Comparison of ENCODE assay signal across 8 cellular contexts in the genomic region with DNA sequence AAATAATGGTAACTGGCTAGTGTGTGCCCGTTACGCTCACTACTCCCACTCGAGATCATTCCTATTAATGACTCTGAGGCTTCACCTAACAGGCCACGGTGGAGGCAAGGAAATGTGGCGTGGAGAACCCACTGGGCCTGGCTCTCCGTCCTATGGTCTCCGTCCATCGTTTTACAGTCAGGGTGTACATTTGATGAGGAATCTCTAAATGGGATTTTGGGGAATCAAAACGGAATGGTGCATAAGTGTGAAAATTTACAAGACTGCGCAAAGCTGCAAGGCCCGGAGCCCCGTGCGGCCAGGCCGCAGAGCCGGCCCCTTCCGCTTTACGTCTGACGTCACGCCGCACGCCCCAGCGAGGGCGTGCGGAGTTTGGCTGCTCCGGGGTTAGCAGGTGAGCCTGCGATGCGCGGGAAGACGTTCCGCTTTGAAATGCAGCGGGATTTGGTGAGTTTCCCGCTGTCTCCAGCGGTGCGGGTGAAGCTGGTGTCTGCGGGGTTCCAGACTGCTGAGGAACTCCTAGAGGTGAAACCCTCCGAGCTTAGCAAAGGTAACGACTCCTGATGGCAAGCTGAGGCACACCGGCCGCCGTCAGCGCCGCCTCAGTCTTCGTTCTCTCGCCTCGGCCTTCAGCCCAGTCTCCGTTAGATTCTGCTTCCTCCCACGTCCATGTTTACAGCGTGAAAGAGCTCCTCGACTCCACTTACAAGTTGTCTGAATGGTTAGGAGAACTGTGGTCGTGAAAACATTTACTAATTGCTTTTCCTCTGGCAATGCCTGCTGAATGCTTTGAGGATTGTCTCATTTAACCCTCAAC. TPM values are rescaled to one million over a fixed set of nuclear protein-coding genes. Genes with fewer than 3 reads are reported as not detected.
DNase-seq lines count a peak whose midpoint lies in the region; ATAC-seq and TF ChIP-seq lines count a peak whose summit lies in the region.

A gene (plus strand): TSS at position 364 of the 817 bp plus-strand sequence. CDS start 42 bp downstream, at position 406.

- no peaks in the 10 kb centered on the region for H3F3A ChIP-seq in neural progenitor cell (ENCODE audit: low read depth)

- H3K4me1 ChIP-seq in SJSA1 (replicated peaks) (peaks cover 13% of the 10 kb centered on the region), foreskin keratinocyte (peaks cover 10% of the 10 kb centered on the region), neural progenitor cell (peaks cover 14% of the 10 kb centered on the region), stomach smooth muscle (ENCODE audit: control insufficient read depth, insufficient read depth, low read length) (peaks cover 4% of the 10 kb centered on the region)

- H3K27me3 ChIP-seq in H7 (ENCODE audit: control insufficient read depth, insufficient read depth, low read length) = no peaks in the 10 kb centered on the region
- no peaks in the 10 kb centered on the region for H3K27me3 ChIP-seq in MG63
- no peaks in the 10 kb centered on the region for H3K27me3 ChIP-seq in SJSA1 (replicated peaks)
- H3K27me3 ChIP-seq in foreskin keratinocyte = no peaks in the 10 kb centered on the region
- no peaks in the 10 kb centered on the region for H3K27me3 ChIP-seq in neural progenitor cell
- no peaks in the 10 kb centered on the region for H3K27me3 ChIP-seq in stomach smooth muscle (ENCODE audit: control insufficient read depth in 1 of 2, insufficient read depth in 2 of 2, low read length in 2 of 2)

- no peaks in the 10 kb centered on the region for H4K20me1 ChIP-seq in neural progenitor cell (ENCODE audit: low read depth)

- peak within 1 kb of the TSS; percentile 82 for H2AFZ ChIP-seq in neural progenitor cell (replicated peaks)

- H3K27ac Mint-ChIP-seq in neural progenitor cell = peak within 1 kb of the TSS; percentile 91

- H3K4me3 ChIP-seq in H7 (ENCODE audit: insufficient read depth, low read depth, low read length) (peak within 1 kb of the TSS; percentile 47), MG63 (peak within 1 kb of the TSS; percentile 60), SJSA1 (peak within 1 kb of the TSS; percentile 57), neural progenitor cell (peak within 1 kb of the TSS; percentile 35), stomach smooth muscle (ENCODE audit: low read length in 2 of 2) (peak within 1 kb of the TSS; percentile 71 to 92)

- no peaks in the 10 kb centered on the region for H3K36me3 Mint-ChIP-seq in neural progenitor cell

- H3K79me2 ChIP-seq in neural progenitor cell (ENCODE audit: low read depth) = peaks cover 18% of the 10 kb centered on the region

- ATAC-seq in foreskin keratinocyte = peak; percentile 97

- H3K36me3 ChIP-seq in H7 (replicated peaks; ENCODE audit: control insufficient read depth, insufficient read depth, low read length) (no peaks in the 10 kb centered on the region), MG63 (peaks cover 7% of the 10 kb centered on the region), SJSA1 (peaks cover 13% of the 10 kb centered on the region), neural progenitor cell (no peaks in the 10 kb centered on the region), stomach smooth muscle (ENCODE audit: control insufficient read depth in 2 of 2, insufficient read depth in 2 of 2, low read length in 2 of 2) (no peaks in the 10 kb centered on the region)

- peaks cover 15% of the 10 kb centered on the region for H3K4me1 Mint-ChIP-seq in neural progenitor cell

- H3K9me3 ChIP-seq in MG63 = no peaks in the 10 kb centered on the region
- H3K9me3 ChIP-seq in SJSA1 (replicated peaks) = no peaks in the 10 kb centered on the region
- H3K9me3 ChIP-seq in neural progenitor cell (ENCODE audit: low read depth) = no peaks in the 10 kb centered on the region
- H3K9me3 ChIP-seq in stomach smooth muscle (ENCODE audit: control insufficient read depth in 2 of 2, low read length in 2 of 2) = no peaks in the 10 kb centered on the region

- in situ Hi-C loops in G401 (cut with HindIII; ENCODE audit: low sequenced_read_pairs) = no loop called here

- H3K27ac ChIP-seq in SJSA1 (peak within 1 kb of the TSS; percentile 56), foreskin keratinocyte (peak within 1 kb of the TSS; percentile 31), neural progenitor cell (no peak within 1 kb of the TSS), stomach smooth muscle (ENCODE audit: low read length) (peak within 1 kb of the TSS; percentile 93)

- peaks cover 2% of the 10 kb centered on the region for H3K27me3 Mint-ChIP-seq in neural progenitor cell (ENCODE audit: insufficient read depth, low read depth)

- no peak within 1 kb of the TSS for H3K9ac ChIP-seq in neural progenitor cell
- peak within 1 kb of the TSS; percentile 73 to 82 for H3K9ac ChIP-seq in stomach smooth muscle (ENCODE audit: low read length in 2 of 2)

- no peaks in the 10 kb centered on the region for H3K9me3 Mint-ChIP-seq in neural progenitor cell

- peak within 1 kb of the TSS; percentile 76 for H3K4me2 ChIP-seq in neural progenitor cell

- TF ChIP-seq CTCF in foreskin keratinocyte (conservative IDR thresholded peaks at IDR 0.05) (peak; percentile 7), neural progenitor cell (IDR thresholded peaks at IDR 0.05) (peak; percentile 5)

- peak; percentile 89 for DNase-seq in G401 (ENCODE audit: low spot score)
- peak; percentile 80 for DNase-seq in H7
- peak; percentile 92 for DNase-seq in MG63
- DNase-seq in SJSA1 (ENCODE audit: low read depth in 1 of 2, low spot score in 2 of 2) = peak; percentile 84 to 86
- DNase-seq in activated gamma-delta T cell treated with anti-CD3 and anti-CD28 coated beads, Interleukin-2, amount 50 U/mL, for 16 hours (ENCODE audit: low read depth) = peak; percentile 74
- peak; percentile 68 to 74 for DNase-seq in foreskin keratinocyte
- peak; percentile 69 for DNase-seq in neural progenitor cell (ENCODE audit: low spot score)

- H3K4me3 Mint-ChIP-seq in neural progenitor cell = peak within 1 kb of the TSS; percentile 86

RNA-seq across cellular contexts. Expression of the gene that starts here (rescaled TPM):
- 81.2 and 112 TPM in 2 replicates for total RNA-seq in G401 (2014; rRNA removed; shearing (Covaris generic))
- 16.5 and 19.3 TPM in 2 replicates for total RNA-seq in H7 (2014; rRNA removed; shearing (Covaris generic))
- 51.3 and 55.3 TPM in 2 replicates for total RNA-seq in MG63 (2014; rRNA removed; shearing (Covaris generic); ENCODE audit: low replicate concordance)
- 74.9 and 77.8 TPM in 2 replicates for total RNA-seq in SJSA1 (2014; rRNA removed; shearing (Covaris generic))
- total RNA-seq in foreskin keratinocyte (38.0 and 53.1 TPM in 2 replicates), neural progenitor cell (ENCODE audit: low replicate concordance) (30.2 and 67.6 TPM in 2 replicates)
- 37.8 and 57.0 TPM in 2 replicates for polyA plus RNA-seq in foreskin keratinocyte
